Comparison of ENCODE assay signal across 10 cellular contexts in the genomic region with DNA sequence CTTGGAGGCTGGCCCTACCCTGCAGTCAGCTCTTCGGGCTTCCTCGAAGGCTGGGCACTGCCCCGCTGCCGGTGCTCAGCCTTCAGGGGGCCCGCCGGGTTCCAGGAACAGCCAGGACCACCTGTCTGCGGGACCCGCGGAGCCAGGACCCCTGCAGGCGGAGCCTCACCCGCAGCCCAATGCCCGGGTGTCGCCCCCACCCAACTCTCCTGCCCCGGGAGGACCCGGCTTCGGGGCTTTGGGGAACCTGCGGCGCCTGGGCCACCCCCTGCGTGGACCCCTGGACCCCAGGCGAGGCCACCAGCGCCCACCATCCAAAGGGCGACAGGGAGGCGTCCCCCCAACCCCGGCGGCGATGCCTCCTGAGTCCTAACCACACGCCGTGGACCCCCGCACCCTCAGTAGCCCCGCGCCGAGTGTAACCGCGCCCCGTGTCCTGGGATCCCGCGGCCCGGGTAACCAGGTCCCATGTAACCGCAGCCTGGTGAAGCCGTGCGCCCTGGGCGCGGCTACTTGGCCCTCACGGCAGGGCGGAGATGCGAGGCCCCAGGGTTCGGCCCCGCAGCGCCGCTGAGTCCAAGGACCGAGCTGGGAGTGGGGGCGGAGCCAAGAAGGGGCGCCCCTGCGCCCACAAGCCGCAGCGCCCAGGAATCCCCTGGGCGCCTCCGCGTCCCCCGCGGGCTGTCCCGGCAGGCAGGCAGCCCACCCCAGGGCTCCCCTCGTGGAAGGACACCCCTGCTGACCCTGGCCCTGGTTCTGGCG. TPM values are rescaled to one million over a fixed set of nuclear protein-coding genes. Genes with fewer than 3 reads are reported as not detected.
DNase-seq lines count a peak whose midpoint lies in the region; TF ChIP-seq lines count a peak whose summit lies in the region.
"Had no signal": no experiment of that assay in that cellular context is flagged by ENCODE, and none has a peak within 500 bp of the region (broad histone marks: within the 10 kb centered on the region; RNA-seq: fewer than 3 reads in every experiment).

No MANE protein-coding gene starts in this region.

- CTCF ChIA-PET in CD8-positive, alpha-beta memory T cell (lab: Charles Lee), result no interaction called here

- no peaks in the 10 kb centered on the region for H3K36me3 Mint-ChIP-seq in CD8-positive, alpha-beta memory T cell
- H3K36me3 Mint-ChIP-seq: activated CD4-positive, alpha-beta memory T cell treated with anti-CD3 and anti-CD28 coated beads for 36 hours had no signal

- H3K27ac ChIP-seq in SK-N-MC (0 out of 2 replicates have a peak overlapping the region, but pooled peaks have one; percentile 68), fibroblast of lung (ENCODE audit: insufficient read depth, low read length) (no peak overlapping the region), osteoblast (ENCODE audit: low read depth, low read length) (no peak overlapping the region)
- no peak overlapping the region for H3K27ac ChIP-seq in CD8-positive, alpha-beta memory T cell (ENCODE audit: low read depth, low read length)

- H3K9me3 Mint-ChIP-seq in CD8-positive, alpha-beta memory T cell, result no peaks in the 10 kb centered on the region
- H3K9me3 Mint-ChIP-seq: activated CD4-positive, alpha-beta memory T cell treated with anti-CD3 and anti-CD28 coated beads for 36 hours had no signal

- no peak overlapping the region for H2AFZ ChIP-seq in fibroblast of lung (ENCODE audit: low read length)
- H2AFZ ChIP-seq in osteoblast (ENCODE audit: low read length), result no peak overlapping the region

- peaks cover 15 to 19% of the 10 kb centered on the region in 2 donors for H3K27me3 Mint-ChIP-seq in CD8-positive, alpha-beta memory T cell

- TF ChIP-seq CTCF in fibroblast of lung (conservative IDR thresholded peaks at IDR 0.05 in 1 of 2, IDR thresholded peaks at IDR 0.05 in 1 of 2; ENCODE audit: low read depth in 1 of 2, low read length in 2 of 2), result no peak
- TF ChIP-seq CTCF in osteoblast (IDR thresholded peaks at IDR 0.05; ENCODE audit: extremely low read depth, low read depth, low read length), result no peak

- H3K4me3 ChIP-seq in SK-N-MC, result no peak overlapping the region
- H3K4me3 ChIP-seq in fibroblast of lung (replicated peaks in 1 of 4; ENCODE audit: control extremely low read depth in 1 of 4, insufficient read depth in 1 of 4, low read depth in 3 of 4, low read length in 4 of 4), result peak overlapping the region in 1 of 4 experiments; percentile 42
- H3K4me3 ChIP-seq in osteoblast (ENCODE audit: insufficient read depth, low read length), result peak overlapping the region; percentile 45
- no peak overlapping the region for H3K4me3 ChIP-seq in CD8-positive, alpha-beta memory T cell (ENCODE audit: low read length)

- DNase-seq in AG20443 (ENCODE audit: low spot score) (peak; percentile 51), SK-N-MC (ENCODE audit: low read depth, low spot score) (no peak), fibroblast of lung (ENCODE audit: low read depth in 2 of 2) (peak in 1 of 2 donors; percentile 15), osteoblast (ENCODE audit: insufficient read length, low spot score, missing footprints) (peak; percentile 77), germinal center (ENCODE audit: low spot score) (no peak), NCI-H1417 treated with DMSO at 0.1 percent for 48 hours (lab: John Stamatoyannopoulos, UW) (no peak), glomerular visceral epithelial cell (ENCODE audit: extremely low spot score) (no peak)
- DNase-seq in CD8-positive, alpha-beta memory T cell, result no peak
- DNase-seq: activated CD4-positive, alpha-beta memory T cell treated with anti-CD3 and anti-CD28 coated beads for 36 hours; Karpas-422 had no signal

- H3K27me3 ChIP-seq in fibroblast of lung (ENCODE audit: control insufficient read depth, insufficient read depth, low read length) (peaks cover 20% of the 10 kb centered on the region), osteoblast (ENCODE audit: insufficient read depth, low read length) (peaks cover 23% of the 10 kb centered on the region)
- H3K27me3 ChIP-seq in CD8-positive, alpha-beta memory T cell (ENCODE audit: insufficient read depth, low read length, poor library complexity, severe bottlenecking), result no peaks in the 10 kb centered on the region

- H3K4me2 ChIP-seq in fibroblast of lung (ENCODE audit: extremely low read depth, insufficient read depth, low read length) (peak overlapping the region; percentile 48), osteoblast (ENCODE audit: insufficient read depth, low read length) (peak overlapping the region; percentile 55)

- H3K4me3 Mint-ChIP-seq in CD8-positive, alpha-beta memory T cell, result no peak overlapping the region
- H3K4me3 Mint-ChIP-seq: activated CD4-positive, alpha-beta memory T cell treated with anti-CD3 and anti-CD28 coated beads for 36 hours had no signal

- H3K9ac ChIP-seq in SK-N-MC (ENCODE audit: insufficient read length), result no peak overlapping the region
- H3K9ac ChIP-seq in fibroblast of lung (ENCODE audit: insufficient read depth, low read length), result no peak overlapping the region

- H3K4me1 ChIP-seq in fibroblast of lung (ENCODE audit: control insufficient read depth, extremely low read depth, insufficient read depth, low read length), result no peaks in the 10 kb centered on the region
- no peaks in the 10 kb centered on the region for H3K4me1 ChIP-seq in osteoblast (ENCODE audit: insufficient read depth, low read length)
- H3K4me1 ChIP-seq in CD8-positive, alpha-beta memory T cell (ENCODE audit: insufficient read depth, low read length), result no peaks in the 10 kb centered on the region

- H3K27ac Mint-ChIP-seq in CD8-positive, alpha-beta memory T cell, result no peak overlapping the region
- H3K27ac Mint-ChIP-seq: activated CD4-positive, alpha-beta memory T cell treated with anti-CD3 and anti-CD28 coated beads for 36 hours had no signal

- no peaks in the 10 kb centered on the region for H3K36me3 ChIP-seq in SK-N-MC (ENCODE audit: insufficient read depth, low read length)
- no peaks in the 10 kb centered on the region for H3K36me3 ChIP-seq in fibroblast of lung (ENCODE audit: control insufficient read depth, insufficient read depth, low read length)
- H3K36me3 ChIP-seq in osteoblast (ENCODE audit: insufficient read depth, low read length), result no peaks in the 10 kb centered on the region
- no peaks in the 10 kb centered on the region for H3K36me3 ChIP-seq in CD8-positive, alpha-beta memory T cell (ENCODE audit: insufficient read depth, low read length)

- H3K79me2 ChIP-seq in fibroblast of lung (ENCODE audit: control insufficient read depth, insufficient read depth, low read length), result no peaks in the 10 kb centered on the region
- no peaks in the 10 kb centered on the region for H3K79me2 ChIP-seq in osteoblast (ENCODE audit: insufficient read depth, low read length)

- POLR2A ChIA-PET in CD8-positive, alpha-beta memory T cell (lab: Charles Lee), result interaction anchor here (0.6 kb wide), 1 partner anchor 37 kb away, joined by 3 read pairs; no protein-coding TSS in a partner anchor

- H3K4me1 Mint-ChIP-seq in CD8-positive, alpha-beta memory T cell, result peaks cover 10 to 12% (median 10%) of the 10 kb centered on the region in 3 donors

- H3K9me3 ChIP-seq in SK-N-MC (ENCODE audit: low read depth, low read length) (no peaks in the 10 kb centered on the region), fibroblast of lung (ENCODE audit: control insufficient read depth, insufficient read depth, low read depth, low read length) (no peaks in the 10 kb centered on the region), osteoblast (ENCODE audit: low read depth, low read length) (no peaks in the 10 kb centered on the region)
- no peaks in the 10 kb centered on the region for H3K9me3 ChIP-seq in CD8-positive, alpha-beta memory T cell (ENCODE audit: low read length)

- H4K20me1 ChIP-seq in fibroblast of lung (ENCODE audit: control insufficient read depth, extremely low read depth, insufficient read depth, low read length) (no peaks in the 10 kb centered on the region), osteoblast (ENCODE audit: insufficient read depth, low read length) (no peaks in the 10 kb centered on the region)

RNA-seq across cellular contexts. Expression of gene UBE2F, which starts 11.0 kb away (rescaled TPM):
- 37.8 and 53.7 TPM in 2 replicates for total RNA-seq in fibroblast of lung
- polyA plus RNA-seq in fibroblast of lung, result 95.5 and 113 TPM in 2 replicates
- polyA plus RNA-seq in fibroblast of lung (2012), result 67.8 and 74.8 TPM in 2 replicates
- polyA minus RNA-seq in fibroblast of lung (ENCODE audit: low replicate concordance), result 13.3 and 18.7 TPM in 2 replicates
- 39.8 and 45.1 TPM in 2 replicates for total RNA-seq in osteoblast
- 10 to 100 TPM; 65.8 to 68.8 TPM for total RNA-seq in CD8-positive, alpha-beta memory T cell
- 70.7 TPM for polyA plus RNA-seq in CD8-positive, alpha-beta memory T cell

Comparison
In these comparisons a context has a peak if more than half of its experiments do, and no peak if none do; other contexts are left out.
1. DNase-seq: peak in AG20443 (single experiment) and osteoblast (single experiment); none in SK-N-MC (single experiment), germinal center (single experiment), CD8-positive, alpha-beta memory T cell (0 of 5), NCI-H1417 treated with DMSO at 0.1 percent for 48 hours (single experiment) and glomerular visceral epithelial cell (single experiment).